8 cellular contexts compared by ENCODE assay signal in genomic region chr7:107579881-107580715, GRCh38. TPM values are rescaled to one million over a fixed set of nuclear protein-coding genes. Genes with fewer than 3 reads are reported as not detected.
DNase-seq lines count a peak whose midpoint lies in the region; ATAC-seq and TF ChIP-seq lines count a peak whose summit lies in the region.

Gene BCAP29, plus strand, starts transcription at chr7:107580246. Its CDS starts 527 bp downstream, at chr7:107580773.

- peaks cover 8% of the 10 kb centered on the region for H3K36me3 ChIP-seq in A673 (ENCODE audit: insufficient read depth, low read length, poor library complexity, severe bottlenecking)

- intact Hi-C loops in A673 (cut with micrococcal nuclease; ENCODE audit: unreplicated experiment) = loop anchor here (10.0 kb wide), 1 partner anchor 145 kb away; no protein-coding TSS in a partner anchor

- no peaks in the 10 kb centered on the region for H3K9me3 ChIP-seq in A673 (ENCODE audit: low read depth, low read length, poor library complexity, severe bottlenecking)

- H3K4me1 ChIP-seq in A673 (ENCODE audit: insufficient read depth, low read length, poor library complexity, severe bottlenecking) = peaks cover 9% of the 10 kb centered on the region

- POLR2A ChIA-PET in A673 (lab: Charles Lee; ENCODE audit: low non-redundant PET) = no interaction called here
- POLR2A ChIA-PET in WTC11 (lab: Charles Lee) = interaction anchor here (0.5 to 1.0 kb wide), 3 partner anchors 16 to 380 kb away, joined by 3 to 9 read pairs (median 3); partner anchors contain the start of genes COG5 and DUS4L

- peak within 1 kb of the TSS; percentile 69 for H3K4me3 ChIP-seq in A673 (ENCODE audit: low read depth, low read length, poor library complexity, severe bottlenecking)

- peak within 1 kb of the TSS; percentile 91 for H3K27ac Mint-ChIP-seq in WTC11

- peak within 1 kb of the TSS; percentile 89 for H3K4me3 Mint-ChIP-seq in WTC11

- H3K4me1 Mint-ChIP-seq in WTC11 = no peaks in the 10 kb centered on the region

- BruUV-seq in A673 (replicated peaks; lab: Mats Ljungman, UMichigan) = no TSS peak

- H3K27me3 ChIP-seq in A673 (replicated peaks; ENCODE audit: insufficient read depth, low read depth, low read length, poor library complexity) = no peaks in the 10 kb centered on the region

- DNase-seq in A673 (ENCODE audit: low spot score) = peak; percentile 80
- DNase-seq in NCI-H2171 (lab: John Stamatoyannopoulos, UW) = peak; percentile 73
- peak; percentile 74 for DNase-seq in WTC11 (ENCODE audit: low spot score)
- peak in 57 of 61 donors; percentile 15 to 85 (median 62) for DNase-seq in caudate nucleus (lab: John Stamatoyannopoulos, UW)
- DNase-seq in iris pigment epithelial cell (ENCODE audit: low read depth) = peak; percentile 55
- peak; percentile 41 to 57 for DNase-seq in stimulated activated CD4-positive, alpha-beta T cell treated with anti-CD3 and anti-CD28 coated beads, Interleukin-12 subunit alpha, Interleukin-12 subunit beta, amount 100 ng/mL, for 24 hours (ENCODE audit: low read depth in 2 of 2)

- H3K27ac ChIP-seq in A673 (ENCODE audit: low read depth, low read length, poor library complexity, severe bottlenecking) (peak within 1 kb of the TSS; percentile 84), caudate nucleus (ENCODE audit: low read depth, low read length) (peak within 1 kb of the TSS; percentile 69)

- no peaks in the 10 kb centered on the region for H3K9me3 Mint-ChIP-seq in WTC11

- no peaks in the 10 kb centered on the region for H3K27me3 Mint-ChIP-seq in WTC11 (ENCODE audit: low read depth)

- ATAC-seq in GM18511 (IDR thresholded peaks at IDR 0.05; ENCODE audit: unreplicated experiment) (peak; percentile 94), HG02973 (IDR thresholded peaks at IDR 0.05; ENCODE audit: unreplicated experiment) (peak; percentile 87), WTC11 (peak; percentile 89)

- CTCF ChIA-PET in A673 (lab: Charles Lee) = no interaction called here
- CTCF ChIA-PET in WTC11 (lab: Charles Lee) = no interaction called here

- TF ChIP-seq CTCF in A673 (conservative IDR thresholded peaks at IDR 0.05; ENCODE audit: low read depth, low read length) (no peak), WTC11 (IDR thresholded peaks at IDR 0.05) (no peak)

- H3K36me3 Mint-ChIP-seq in WTC11 = peaks cover 13% of the 10 kb centered on the region

TF ChIP-seq in WTC11, 78 proteins besides CTCF, POLR2A, EP300 and RAD21 (continues in another document):
- TF ChIP-seq GTF2I (CRISPR knock-in tag; conservative IDR thresholded peaks at IDR 0.05) (no peak), CREM (CRISPR knock-in tag; IDR thresholded peaks at IDR 0.05) (peak; percentile 82), ATF6 (CRISPR knock-in tag; IDR thresholded peaks at IDR 0.05) (no peak), JUN (CRISPR knock-in tag; IDR thresholded peaks at IDR 0.05) (peak; percentile 57; the same call in 1 of the 2 replicates), ZBTB21 (CRISPR knock-in tag; IDR thresholded peaks at IDR 0.05; ENCODE audit: borderline replicate concordance) (no peak), SMAD3 (CRISPR knock-in tag; IDR thresholded peaks at IDR 0.05; ENCODE audit: borderline replicate concordance) (no peak), GABPB1 (CRISPR knock-in tag; IDR thresholded peaks at IDR 0.05) (0 out of 2 replicates have a peak, but pooled peaks have one; percentile 11), NR3C1 (CRISPR knock-in tag; conservative IDR thresholded peaks at IDR 0.05; ENCODE audit: low read depth) (no peak), SMAD4 (CRISPR knock-in tag; IDR thresholded peaks at IDR 0.05) (peak; percentile 23; the same call in 1 of the 2 replicates), IRF2 (CRISPR knock-in tag; IDR thresholded peaks at IDR 0.05; ENCODE audit: borderline replicate concordance, low read depth) (no peak), ZNF512 (CRISPR knock-in tag; IDR thresholded peaks at IDR 0.05; ENCODE audit: borderline replicate concordance) (no peak), MYBL2 (CRISPR knock-in tag; IDR thresholded peaks at IDR 0.05) (no peak), ESRRA (CRISPR knock-in tag; IDR thresholded peaks at IDR 0.05; ENCODE audit: borderline replicate concordance) (0 out of 2 replicates have a peak, but pooled peaks have one; percentile 65), PREB (CRISPR knock-in tag; IDR thresholded peaks at IDR 0.05; ENCODE audit: borderline replicate concordance) (no peak)
- TF ChIP-seq, protein P1, sequence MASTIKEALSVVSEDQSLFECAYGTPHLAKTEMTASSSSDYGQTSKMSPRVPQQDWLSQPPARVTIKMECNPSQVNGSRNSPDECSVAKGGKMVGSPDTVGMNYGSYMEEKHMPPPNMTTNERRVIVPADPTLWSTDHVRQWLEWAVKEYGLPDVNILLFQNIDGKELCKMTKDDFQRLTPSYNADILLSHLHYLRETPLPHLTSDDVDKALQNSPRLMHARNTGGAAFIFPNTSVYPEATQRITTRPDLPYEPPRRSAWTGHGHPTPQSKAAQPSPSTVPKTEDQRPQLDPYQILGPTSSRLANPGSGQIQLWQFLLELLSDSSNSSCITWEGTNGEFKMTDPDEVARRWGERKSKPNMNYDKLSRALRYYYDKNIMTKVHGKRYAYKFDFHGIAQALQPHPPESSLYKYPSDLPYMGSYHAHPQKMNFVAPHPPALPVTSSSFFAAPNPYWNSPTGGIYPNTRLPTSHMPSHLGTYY (CRISPR knock-in tag; IDR thresholded peaks at IDR 0.05) = no peak
- TF ChIP-seq, protein P2, sequence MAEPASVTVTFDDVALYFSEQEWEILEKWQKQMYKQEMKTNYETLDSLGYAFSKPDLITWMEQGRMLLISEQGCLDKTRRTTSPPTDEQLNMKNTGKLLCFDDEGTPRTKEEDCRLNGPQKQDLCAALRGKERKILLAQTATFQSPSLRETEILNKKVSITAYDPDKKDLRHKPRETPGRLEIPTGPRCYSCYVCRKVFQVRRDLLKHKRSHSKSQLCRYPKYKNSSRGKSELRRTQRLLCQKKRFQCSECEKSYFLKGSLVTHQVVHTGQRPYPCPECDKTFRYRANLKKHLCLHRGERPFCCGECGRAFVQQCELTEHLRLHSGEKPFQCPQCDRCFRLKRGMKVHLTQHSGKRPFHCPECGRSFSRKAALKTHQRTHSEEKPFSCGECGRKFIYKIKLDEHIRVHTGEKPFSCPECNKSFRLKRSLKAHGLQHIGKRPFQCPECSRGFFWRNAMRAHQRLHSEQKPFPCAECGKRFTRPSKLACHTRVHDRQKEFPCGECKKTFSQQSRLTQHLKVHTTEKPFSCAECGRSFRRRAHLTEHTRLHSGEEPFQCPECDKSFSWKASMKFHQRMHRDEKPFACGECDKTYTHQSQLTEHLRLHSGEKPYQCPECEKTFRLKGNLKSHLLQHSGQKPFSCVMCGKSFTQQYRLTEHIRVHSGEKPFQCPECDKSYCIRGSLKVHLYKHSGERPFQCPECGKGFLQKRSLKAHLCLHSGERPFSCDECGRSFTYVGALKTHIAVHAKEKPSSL (CRISPR knock-in tag; conservative IDR thresholded peaks at IDR 0.05) = no peak

RNA-seq across cellular contexts. Expression of gene BCAP29, which starts in this region (rescaled TPM):
- total RNA-seq in A673 (2021) (30.3 and 32.0 TPM in 2 replicates), WTC11 (2021) (14.5 to 19.6 TPM (median 19.0 TPM) in 3 replicates)

Comparison
In these comparisons a context has a peak if more than half of its experiments do, and no peak if none do; other contexts are left out.
1. Peak in every context shown above with its lines: DNase-seq, ATAC-seq, H3K4me3 ChIP-seq and H3K27ac ChIP-seq.